8 cellular contexts compared by ENCODE assay signal in the genomic region with DNA sequence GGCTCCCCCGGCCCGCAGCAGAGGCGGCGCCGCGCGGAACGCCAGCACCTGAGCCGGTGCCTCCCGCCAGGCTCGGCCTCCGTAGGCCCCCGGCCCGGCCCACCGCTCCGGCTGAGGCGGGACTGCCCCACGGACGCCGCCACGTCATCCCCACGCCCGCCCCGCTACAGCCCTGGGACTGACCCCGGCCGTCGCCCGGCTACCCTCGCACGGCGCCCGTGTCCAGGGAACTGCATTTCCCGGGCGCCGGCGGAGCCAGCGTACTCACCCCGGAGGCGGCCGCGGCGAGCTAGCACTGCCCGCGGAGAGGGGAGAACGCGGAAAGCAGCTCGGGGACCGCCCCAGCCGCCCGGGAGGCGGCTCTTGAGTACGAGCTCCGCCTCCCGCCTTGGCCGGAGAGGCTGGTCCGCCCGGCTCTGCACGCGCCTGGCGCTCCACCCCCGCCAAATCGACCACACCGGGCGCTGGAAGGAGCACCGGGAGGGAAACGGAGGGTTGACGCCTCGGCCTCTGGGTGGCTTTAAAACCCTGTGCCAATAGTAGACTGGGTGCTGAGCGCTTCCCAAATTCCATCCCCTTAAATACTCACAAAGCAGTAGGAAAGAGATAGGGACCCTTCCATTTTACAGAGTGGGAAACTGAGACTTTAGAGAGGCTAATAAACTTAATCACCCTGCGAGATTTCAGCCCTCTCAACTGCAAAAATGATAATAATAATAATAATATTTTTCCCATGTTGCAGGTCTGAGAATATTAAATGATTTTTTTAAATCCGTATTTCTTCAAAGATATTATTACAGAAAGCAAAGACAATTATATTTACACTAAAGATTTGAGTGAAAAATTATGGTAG. TPM values are rescaled to one million over a fixed set of nuclear protein-coding genes. Genes with fewer than 3 reads are reported as not detected.
A peak's percentile ranks its signal among the peaks of the same experiment; 100 is the strongest.
DNase-seq lines count a peak whose midpoint lies in the region; ATAC-seq, FAIRE-seq and TF ChIP-seq lines count a peak whose summit lies in the region.

A gene with protein sequence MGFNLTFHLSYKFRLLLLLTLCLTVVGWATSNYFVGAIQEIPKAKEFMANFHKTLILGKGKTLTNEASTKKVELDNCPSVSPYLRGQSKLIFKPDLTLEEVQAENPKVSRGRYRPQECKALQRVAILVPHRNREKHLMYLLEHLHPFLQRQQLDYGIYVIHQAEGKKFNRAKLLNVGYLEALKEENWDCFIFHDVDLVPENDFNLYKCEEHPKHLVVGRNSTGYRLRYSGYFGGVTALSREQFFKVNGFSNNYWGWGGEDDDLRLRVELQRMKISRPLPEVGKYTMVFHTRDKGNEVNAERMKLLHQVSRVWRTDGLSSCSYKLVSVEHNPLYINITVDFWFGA (minus strand): TSS at position 297 of the 853 bp plus-strand sequence. CDS start 10,779 bp downstream, outside the sequence.

- peaks cover 15% of the 10 kb centered on the region for H3K4me1 ChIP-seq in keratinocyte (ENCODE audit: control insufficient read depth, extremely low read depth, insufficient read depth, low read length)

- H3K9me3 Mint-ChIP-seq in central memory CD8-positive, alpha-beta T cell, result no peaks in the 10 kb centered on the region

- ATAC-seq in GM19023 (IDR thresholded peaks at IDR 0.05; ENCODE audit: unreplicated experiment), result peak; percentile 92
- peak; percentile 87 for ATAC-seq in HG03175 (IDR thresholded peaks at IDR 0.05; ENCODE audit: unreplicated experiment)
- ATAC-seq in central memory CD8-positive, alpha-beta T cell (replicated peaks; ENCODE audit: extremely low read depth, poor library complexity, severe bottlenecking), result peak; percentile 80

- no peak for TF ChIP-seq CTCF in AG10803 (conservative IDR thresholded peaks at IDR 0.05; ENCODE audit: low read length)
- no peak for TF ChIP-seq CTCF in keratinocyte (optimal IDR thresholded peaks at IDR 0.05 in 1 of 3, IDR thresholded peaks at IDR 0.05 in 1 of 3, conservative IDR thresholded peaks at IDR 0.05 in 1 of 3; ENCODE audit: extremely low read depth in 1 of 3, insufficient read depth in 2 of 3, low read length in 3 of 3)

- no peaks in the 10 kb centered on the region for H3K27me3 Mint-ChIP-seq in central memory CD8-positive, alpha-beta T cell

- H3K9me3 ChIP-seq in keratinocyte (ENCODE audit: control insufficient read depth, low read depth, low read length), result no peaks in the 10 kb centered on the region

- peak within 1 kb of the TSS; percentile 66 for H2AFZ ChIP-seq in keratinocyte (ENCODE audit: control insufficient read depth, low read length)

- peak within 1 kb of the TSS; percentile 82 for H3K27ac ChIP-seq in keratinocyte (ENCODE audit: control insufficient read depth, insufficient read depth, low read length)

- H3K27me3 ChIP-seq in keratinocyte (ENCODE audit: control insufficient read depth, extremely low read depth, insufficient read depth, low read length), result no peaks in the 10 kb centered on the region

- H3K9me1 ChIP-seq in keratinocyte (ENCODE audit: control insufficient read depth, extremely low read depth, insufficient read depth, low read length), result no peaks in the 10 kb centered on the region

- dilution Hi-C loops in keratinocyte (cut with MboI; ENCODE audit: extremely low pct_ligation_motif_present, low sequenced_read_pairs), result no loop called here

- no peaks in the 10 kb centered on the region for H4K20me1 ChIP-seq in keratinocyte (ENCODE audit: control insufficient read depth, extremely low read depth, insufficient read depth, low read length)

- H3K27ac Mint-ChIP-seq in central memory CD8-positive, alpha-beta T cell (ENCODE audit: low read depth), result peak within 1 kb of the TSS; percentile 84

- H3K79me2 ChIP-seq in keratinocyte (ENCODE audit: control insufficient read depth, insufficient read depth, low read length), result peaks cover 37% of the 10 kb centered on the region

- FAIRE-seq in keratinocyte (lab: Jason Lieb, UNC), result peak; percentile 73

- DNase-seq in AG10803 (ENCODE audit: low read depth) (peak; percentile 86), NCI-H345 (lab: John Stamatoyannopoulos, UW) (peak; percentile 83), keratinocyte (ENCODE audit: low read depth, low spot score) (peak; percentile 30)
- peak; percentile 34 to 46 (median 40) for DNase-seq in activated CD4-positive, CD25-positive, alpha-beta regulatory T cell (lab: John Stamatoyannopoulos, UW)
- DNase-seq in central memory CD8-positive, alpha-beta T cell (ENCODE audit: low spot score in 2 of 2), result peak; percentile 43 to 49
- peak; percentile 61 for DNase-seq in stimulated activated CD4-positive, alpha-beta T cell treated with anti-CD3 and anti-CD28 coated beads, Interleukin-12 subunit alpha, Interleukin-12 subunit beta, amount 100 ng/mL, for 4 hours

- H3K4me1 Mint-ChIP-seq in central memory CD8-positive, alpha-beta T cell, result peaks cover 24% of the 10 kb centered on the region

- peak within 1 kb of the TSS; percentile 83 for H3K9ac ChIP-seq in keratinocyte (ENCODE audit: control insufficient read depth, extremely low read depth, insufficient read depth, low read length)

- peaks cover 2% of the 10 kb centered on the region for H3K36me3 Mint-ChIP-seq in central memory CD8-positive, alpha-beta T cell (ENCODE audit: insufficient read depth)

- peak within 1 kb of the TSS; percentile 93 for H3K4me2 ChIP-seq in keratinocyte (ENCODE audit: control insufficient read depth, extremely low read depth, insufficient read depth, low read depth, low read length)

- peak within 1 kb of the TSS; percentile 70 for H3K4me3 ChIP-seq in AG10803 (ENCODE audit: low read length)
- peak within 1 kb of the TSS; percentile 63 to 77 (median 70) for H3K4me3 ChIP-seq in keratinocyte (ENCODE audit: control insufficient read depth in 2 of 3, extremely low read depth in 1 of 3, insufficient read depth in 2 of 3, low read depth in 1 of 3, low read length in 3 of 3)

- H3K4me3 Mint-ChIP-seq in central memory CD8-positive, alpha-beta T cell, result peak within 1 kb of the TSS; percentile 83

- peaks cover 0 to 2% of the 10 kb centered on the region in 2 experiments for H3K36me3 ChIP-seq in keratinocyte (ENCODE audit: control insufficient read depth in 2 of 2, extremely low read depth in 1 of 2, insufficient read depth in 2 of 2, low read length in 2 of 2)

RNA-seq across cellular contexts. Expression of the gene that starts here (rescaled TPM):
- 26.0 to 43.3 TPM (median 29.4 TPM) in 3 replicates for polyA plus RNA-seq in keratinocyte
- 77.7 TPM for polyA plus RNA-seq in keratinocyte (2011; ENCODE audit: low read depth)
- 17.5 and 19.2 TPM in 2 replicates for polyA plus RNA-seq in keratinocyte (2011; cell fraction: cytosol; rRNA removed)
- 33.1 and 43.3 TPM in 2 replicates for polyA plus RNA-seq in keratinocyte (2011; cell fraction: nucleus; rRNA removed)
- polyA plus RNA-seq in keratinocyte (2012; ENCODE audit: low replicate concordance), result 23.0 and 33.6 TPM in 2 replicates
- 11.9 to 23.7 TPM (median 22.4 TPM) in 3 replicates for polyA minus RNA-seq in keratinocyte
- polyA minus RNA-seq in keratinocyte (2011; cell fraction: cytosol; rRNA and poly(A)+ RNA removed), result 23.2 TPM
- 13.4 and 22.0 TPM in 2 replicates for polyA minus RNA-seq in keratinocyte (2011; cell fraction: nucleus; rRNA and poly(A)+ RNA removed)

Comparison
In these comparisons a context has a peak if more than half of its experiments do, and no peak if none do; other contexts are left out.
1. Peak in every context shown above with its lines: DNase-seq, ATAC-seq, H3K4me3 ChIP-seq and H3K27ac ChIP-seq.
2. DNase-seq: peak in every context shown above with its lines; median percentile 86 in AG10803; 83 in NCI-H345; 61 in stimulated activated CD4-positive, alpha-beta T cell treated with anti-CD3 and anti-CD28 coated beads, Interleukin-12 subunit alpha, Interleukin-12 subunit beta, amount 100 ng/mL, for 4 hours; 46 in central memory CD8-positive, alpha-beta T cell; 40 in activated CD4-positive, CD25-positive, alpha-beta regulatory T cell; 30 in keratinocyte.